Comparison of ENCODE assay signal across 27 cellular contexts in genomic region chr4:164357957-164358356, GRCh38.
DNase-seq lines count a peak whose midpoint lies in the region; ATAC-seq, FAIRE-seq and TF ChIP-seq lines count a peak whose summit lies in the region.
"Had no signal": no experiment of that assay in that cellular context is flagged by ENCODE, and none has a peak within 500 bp of the region (broad histone marks: within the 10 kb centered on the region; RNA-seq: fewer than 3 reads in every experiment).

No MANE protein-coding gene starts in this region.

- no peaks in the 10 kb centered on the region for H3K4me1 ChIP-seq in astrocyte (ENCODE audit: insufficient read depth, low read length)
- H3K4me1 ChIP-seq: A549, ascending aorta, gastrocnemius medialis, spleen had no signal

- no peaks in the 10 kb centered on the region for H3K79me2 ChIP-seq in astrocyte (ENCODE audit: insufficient read depth, low read length)

- no peaks in the 10 kb centered on the region for H3K27me3 ChIP-seq in astrocyte (ENCODE audit: insufficient read depth, low read length)
- H3K27me3 ChIP-seq: ascending aorta, gastrocnemius medialis, spleen, tibial nerve had no signal

- H3K4me3 ChIP-seq in astrocyte (ENCODE audit: insufficient read depth, low read depth, low read length), result no peak overlapping the region
- H3K4me3 ChIP-seq: A549, ascending aorta, gastrocnemius medialis, spleen, tibial nerve had no signal

- no peaks in the 10 kb centered on the region for H3K4me1 Mint-ChIP-seq in astrocyte (ENCODE audit: low read depth, unreplicated experiment)
- H3K4me1 Mint-ChIP-seq in activated T-helper 1 cell treated with anti-CD3 and anti-CD28 coated beads, Interleukin-12 subunit alpha, Interleukin-12 subunit beta, Interleukin-2, Interleukin-4 antibody, amounts not matched to agents 30 ng/mL and 10 ng/mL and 1 ng/mL, durations not matched to agents 14 hours and 24 hours and 36 hours (ENCODE audit: low read depth), result no peaks in the 10 kb centered on the region
- H3K4me1 Mint-ChIP-seq: activated naive CD4-positive, alpha-beta T cell treated with anti-CD3 and anti-CD28 coated beads, Interleukin-2, amount 50 U/mL, for 24 hours; B cell had no signal

- H3K4me3 Mint-ChIP-seq in astrocyte (ENCODE audit: unreplicated experiment), result no peak overlapping the region
- H3K4me3 Mint-ChIP-seq in activated T-helper 1 cell treated with anti-CD3 and anti-CD28 coated beads, Interleukin-12 subunit alpha, Interleukin-12 subunit beta, Interleukin-2, Interleukin-4 antibody, amounts not matched to agents 30 ng/mL and 10 ng/mL and 1 ng/mL, durations not matched to agents 14 hours and 24 hours and 36 hours, result no peak overlapping the region
- H3K4me3 Mint-ChIP-seq: activated naive CD4-positive, alpha-beta T cell treated with anti-CD3 and anti-CD28 coated beads, Interleukin-2, amount 50 U/mL, for 24 hours; activated T-cell treated with anti-CD3 and anti-CD28 coated beads, Interleukin-2, amount 50 U/mL, for 24 hours; B cell had no signal

- intact Hi-C loops in activated T-helper 1 cell treated with anti-CD3 and anti-CD28 coated beads, Interleukin-12 subunit alpha, Interleukin-12 subunit beta, Interleukin-2, Interleukin-4 antibody, amounts not matched to agents 30 ng/mL and 10 ng/mL and 1 ng/mL, durations not matched to agents 14 hours and 24 hours and 36 hours (cut with micrococcal nuclease), result no loop called here

- no peak overlapping the region for H3K27ac ChIP-seq in astrocyte (ENCODE audit: low read depth, low read length)
- H3K27ac ChIP-seq: A549, ascending aorta, gastrocnemius medialis, spleen, tibial nerve had no signal

- no peaks in the 10 kb centered on the region for H3K27me3 Mint-ChIP-seq in astrocyte (ENCODE audit: low read depth, unreplicated experiment)
- H3K27me3 Mint-ChIP-seq in activated T-helper 1 cell treated with anti-CD3 and anti-CD28 coated beads, Interleukin-12 subunit alpha, Interleukin-12 subunit beta, Interleukin-2, Interleukin-4 antibody, amounts not matched to agents 30 ng/mL and 10 ng/mL and 1 ng/mL, durations not matched to agents 14 hours and 24 hours and 36 hours (ENCODE audit: insufficient read depth), result no peaks in the 10 kb centered on the region
- H3K27me3 Mint-ChIP-seq: activated naive CD4-positive, alpha-beta T cell treated with anti-CD3 and anti-CD28 coated beads, Interleukin-2, amount 50 U/mL, for 24 hours; activated T-cell treated with anti-CD3 and anti-CD28 coated beads, Interleukin-2, amount 50 U/mL, for 24 hours; B cell had no signal

- H3K9me3 ChIP-seq in astrocyte (ENCODE audit: insufficient read depth, low read depth, low read length), result no peaks in the 10 kb centered on the region
- H3K9me3 ChIP-seq: A549, ascending aorta, gastrocnemius medialis, spleen, tibial nerve had no signal

- no peak overlapping the region for H3K4me2 ChIP-seq in astrocyte (ENCODE audit: low read length)
- H3K4me2 ChIP-seq: A549 had no signal

- CTCF ChIA-PET in HEK293T (lab: Yijun Ruan, JAX), result no interaction called here

- no peak for TF ChIP-seq CTCF in astrocyte (IDR thresholded peaks at IDR 0.05; ENCODE audit: insufficient read depth, low read depth, low read length)

- H3K36me3 ChIP-seq in astrocyte (ENCODE audit: insufficient read depth, low read length), result no peaks in the 10 kb centered on the region
- H3K36me3 ChIP-seq: ascending aorta, gastrocnemius medialis, spleen, tibial nerve had no signal

- no peak for FAIRE-seq in astrocyte (lab: Jason Lieb, UNC)
- FAIRE-seq: A549, keratinocyte had no signal

- no peak overlapping the region for H3K9ac ChIP-seq in astrocyte (ENCODE audit: low read length)

- DNase-seq in LHCN-M2 (ENCODE audit: low read depth) (peak; percentile 39), astrocyte (ENCODE audit: low read depth) (peak; percentile 26), iris pigment epithelial cell (ENCODE audit: low read depth) (peak; percentile 55), HEK293T (ENCODE audit: extremely low spot score) (no peak), SHP77 treated with DMSO at 0.1 percent for 48 hours (lab: John Stamatoyannopoulos, UW) (no peak), NCI-H345 treated with DMSO at 0.1 percent for 48 hours (lab: John Stamatoyannopoulos, UW; ENCODE audit: unreplicated experiment) (no peak)
- no peak for DNase-seq in activated T-helper 1 cell treated with anti-CD3 and anti-CD28 coated beads, Interleukin-12 subunit alpha, Interleukin-12 subunit beta, Interleukin-2, Interleukin-4 antibody, amounts not matched to agents 30 ng/mL and 10 ng/mL and 1 ng/mL, durations not matched to agents 14 hours and 24 hours and 36 hours (ENCODE audit: low spot score)
- DNase-seq: activated CD4-positive, alpha-beta T cell treated with anti-CD3 and anti-CD28 coated beads for 1 hour; activated T-cell treated with anti-CD3 and anti-CD28 coated beads, Interleukin-2, amount 50 U/mL, for 24 hours; cerebellar nuclear complex; erythroblast; gastrocnemius medialis; KBM-7; NCI-H1092; NCI-H1930; NCI-H748 treated with DMSO at 0.1 percent for 48 hours; SIG-M5; spleen; stimulated activated CD4-positive, alpha-beta T cell treated with anti-CD3 and anti-CD28 coated beads, Interleukin-4, amount 100 ng/mL, for 1 hour; stimulated activated naive CD8-positive, alpha-beta T cell treated with anti-CD3 and anti-CD28 coated beads, Interleukin-15, Interleukin-2, amounts not matched to agents 100 U/mL and 50 U/mL, for 24 hours had no signal

- POLR2A ChIA-PET in HEK293T (lab: Yijun Ruan, JAX), result no interaction called here

- no peak overlapping the region for H2AFZ ChIP-seq in astrocyte (ENCODE audit: low read depth, low read length)

- no peak overlapping the region for H3K27ac Mint-ChIP-seq in astrocyte (ENCODE audit: unreplicated experiment)
- no peak overlapping the region for H3K27ac Mint-ChIP-seq in activated T-helper 1 cell treated with anti-CD3 and anti-CD28 coated beads, Interleukin-12 subunit alpha, Interleukin-12 subunit beta, Interleukin-2, Interleukin-4 antibody, amounts not matched to agents 30 ng/mL and 10 ng/mL and 1 ng/mL, durations not matched to agents 14 hours and 24 hours and 36 hours
- H3K27ac Mint-ChIP-seq: activated naive CD4-positive, alpha-beta T cell treated with anti-CD3 and anti-CD28 coated beads, Interleukin-2, amount 50 U/mL, for 24 hours; activated T-cell treated with anti-CD3 and anti-CD28 coated beads, Interleukin-2, amount 50 U/mL, for 24 hours; B cell had no signal

- no peaks in the 10 kb centered on the region for H4K20me1 ChIP-seq in astrocyte (ENCODE audit: insufficient read depth, low read length)

- peak; percentile 44 for ATAC-seq in GM18498 (IDR thresholded peaks at IDR 0.05; ENCODE audit: unreplicated experiment)
- ATAC-seq: A549; gastrocnemius medialis; stimulated activated naive CD8-positive, alpha-beta T cell treated with anti-CD3 and anti-CD28 coated beads, Interleukin-15, Interleukin-2, amounts not matched to agents 100 U/mL and 50 U/mL, for 24 hours had no signal

- H3K36me3 Mint-ChIP-seq in astrocyte (ENCODE audit: low read depth, unreplicated experiment), result no peaks in the 10 kb centered on the region
- H3K36me3 Mint-ChIP-seq in activated T-helper 1 cell treated with anti-CD3 and anti-CD28 coated beads, Interleukin-12 subunit alpha, Interleukin-12 subunit beta, Interleukin-2, Interleukin-4 antibody, amounts not matched to agents 30 ng/mL and 10 ng/mL and 1 ng/mL, durations not matched to agents 14 hours and 24 hours and 36 hours (ENCODE audit: low read depth), result no peaks in the 10 kb centered on the region
- H3K36me3 Mint-ChIP-seq: activated naive CD4-positive, alpha-beta T cell treated with anti-CD3 and anti-CD28 coated beads, Interleukin-2, amount 50 U/mL, for 24 hours had no signal

- H3K9me3 Mint-ChIP-seq in astrocyte (ENCODE audit: unreplicated experiment), result no peaks in the 10 kb centered on the region
- H3K9me3 Mint-ChIP-seq in activated T-helper 1 cell treated with anti-CD3 and anti-CD28 coated beads, Interleukin-12 subunit alpha, Interleukin-12 subunit beta, Interleukin-2, Interleukin-4 antibody, amounts not matched to agents 30 ng/mL and 10 ng/mL and 1 ng/mL, durations not matched to agents 14 hours and 24 hours and 36 hours, result no peaks in the 10 kb centered on the region
- H3K9me3 Mint-ChIP-seq: activated naive CD4-positive, alpha-beta T cell treated with anti-CD3 and anti-CD28 coated beads, Interleukin-2, amount 50 U/mL, for 24 hours; activated T-cell treated with anti-CD3 and anti-CD28 coated beads, Interleukin-2, amount 50 U/mL, for 24 hours had no signal

TF ChIP-seq in HEK293T, 16 proteins besides CTCF, POLR2A, EP300 and RAD21:
- TF ChIP-seq FOXM1 (IDR thresholded peaks at IDR 0.05; ENCODE audit: borderline replicate concordance), result no peak
- TF ChIP-seq FOXK2 (IDR thresholded peaks at IDR 0.05), result no peak
- no peak for TF ChIP-seq CTBP1 (IDR thresholded peaks at IDR 0.05; ENCODE audit: borderline replicate concordance)
- no peak for TF ChIP-seq SP1 (IDR thresholded peaks at IDR 0.05)
- TF ChIP-seq BHLHE40 (IDR thresholded peaks at IDR 0.05; ENCODE audit: borderline replicate concordance), result no peak
- TF ChIP-seq ZNF384 (IDR thresholded peaks at IDR 0.05), result no peak
TF ChIP-seq in HEK293T: peak in this region for 0.

Comparison
In these comparisons a context has a peak if more than half of its experiments do, and no peak if none do; other contexts are left out.
1. DNase-seq: peak in LHCN-M2 (single experiment), astrocyte (single experiment) and iris pigment epithelial cell (single experiment); none in HEK293T (single experiment), SHP77 treated with DMSO at 0.1 percent for 48 hours (single experiment), activated T-helper 1 cell treated with anti-CD3 and anti-CD28 coated beads, Interleukin-12 subunit alpha, Interleukin-12 subunit beta, Interleukin-2, Interleukin-4 antibody, amounts not matched to agents 30 ng/mL and 10 ng/mL and 1 ng/mL, durations not matched to agents 14 hours and 24 hours and 36 hours (single experiment) and NCI-H345 treated with DMSO at 0.1 percent for 48 hours (single experiment).